In genomic region chr13:44044544-44045178, GRCh38 we compare ENCODE assay signal across 24 cellular contexts.
DNase-seq lines count a peak whose midpoint lies in the region; ATAC-seq and TF ChIP-seq lines count a peak whose summit lies in the region.
"Had no signal": no experiment of that assay in that cellular context is flagged by ENCODE, and none has a peak within 500 bp of the region (broad histone marks: within the 10 kb centered on the region; RNA-seq: fewer than 3 reads in every experiment).

No MANE protein-coding gene starts in this region.

- no peak overlapping the region for H3K4me3 Mint-ChIP-seq in naive thymus-derived CD8-positive, alpha-beta T cell
- H3K4me3 Mint-ChIP-seq: activated CD4-positive, alpha-beta memory T cell treated with anti-CD3 and anti-CD28 coated beads for 36 hours; CD4-positive, alpha-beta T cell; effector memory CD8-positive, alpha-beta T cell; H9; memory B cell; naive thymus-derived CD4-positive, alpha-beta T cell; T-helper 1 cell treated with Interleukin-12 subunit alpha and Interleukin-12 subunit beta and Interleukin-4 antibody, amounts not matched to agents 30 μg/mL and 1 μg/mL, for 36 hours had no signal

- H3K27me3 ChIP-seq in thyroid gland (no peaks in the 10 kb centered on the region), A673 (replicated peaks; ENCODE audit: insufficient read depth, low read depth, low read length, poor library complexity) (peaks cover 5% of the 10 kb centered on the region)
- H3K27me3 ChIP-seq: tibial artery had no signal

- CTCF ChIA-PET in A673 (lab: Charles Lee), result no interaction called here

- peaks cover 4 to 18% (median 12%) of the 10 kb centered on the region in 5 donors for H3K27me3 Mint-ChIP-seq in naive thymus-derived CD8-positive, alpha-beta T cell

- H3K9me3 Mint-ChIP-seq in naive thymus-derived CD8-positive, alpha-beta T cell, result no peaks in the 10 kb centered on the region
- H3K9me3 Mint-ChIP-seq: activated CD4-positive, alpha-beta memory T cell treated with anti-CD3 and anti-CD28 coated beads for 36 hours; CD4-positive, alpha-beta T cell; effector memory CD8-positive, alpha-beta T cell; H9; memory B cell; naive thymus-derived CD4-positive, alpha-beta T cell; T-helper 1 cell treated with Interleukin-12 subunit alpha and Interleukin-12 subunit beta and Interleukin-4 antibody, amounts not matched to agents 30 μg/mL and 1 μg/mL, for 36 hours had no signal

- ATAC-seq in naive thymus-derived CD8-positive, alpha-beta T cell, result no peak
- ATAC-seq: effector memory CD8-positive, alpha-beta T cell; naive thymus-derived CD4-positive, alpha-beta T cell had no signal

- no peaks in the 10 kb centered on the region for H3K9me3 ChIP-seq in thyroid gland
- no peaks in the 10 kb centered on the region for H3K9me3 ChIP-seq in A673 (ENCODE audit: low read depth, low read length, poor library complexity, severe bottlenecking)
- H3K9me3 ChIP-seq: tibial artery had no signal

- TF ChIP-seq CTCF in thyroid gland (IDR thresholded peaks at IDR 0.05) (no peak), A673 (conservative IDR thresholded peaks at IDR 0.05; ENCODE audit: low read depth, low read length) (no peak)

- peaks cover 6 to 8% of the 10 kb centered on the region in 2 donors for H3K4me1 ChIP-seq in thyroid gland
- H3K4me1 ChIP-seq in A673 (ENCODE audit: insufficient read depth, low read length, poor library complexity, severe bottlenecking), result no peaks in the 10 kb centered on the region

- no peak overlapping the region for H3K4me3 ChIP-seq in thyroid gland (replicated peaks in 1 of 3)
- H3K4me3 ChIP-seq in A673 (ENCODE audit: low read depth, low read length, poor library complexity, severe bottlenecking), result no peak overlapping the region
- H3K4me3 ChIP-seq: skin epidermis, tibial artery had no signal

- no peak for TF ChIP-seq POLR2A in thyroid gland (IDR thresholded peaks at IDR 0.05)

- intact Hi-C loops in thyroid gland (cut with DNase I), result no loop called here
- intact Hi-C loops in A673 (cut with micrococcal nuclease; ENCODE audit: unreplicated experiment), result no loop called here

- DNase-seq in A172 (ENCODE audit: low spot score) (peak; percentile 61), GM04504 (ENCODE audit: low read depth) (peak; percentile 7), T1000 (lab: John Stamatoyannopoulos, UW) (peak; percentile 1), left kidney (ENCODE audit: low read depth, low spot score) (peak; percentile 27), thyroid gland (no peak), A673 (ENCODE audit: low spot score) (no peak), cerebellar nuclear complex (lab: John Stamatoyannopoulos, UW) (no peak)
- DNase-seq in naive thymus-derived CD8-positive, alpha-beta T cell, result no peak
- DNase-seq: activated CD4-positive, alpha-beta memory T cell treated with anti-CD3 and anti-CD28 coated beads for 36 hours; activated gamma-delta T cell treated with Interleukin-2 at 50 U/mL for 16 hours; CD4-positive, alpha-beta T cell; effector memory CD8-positive, alpha-beta T cell; H9; Karpas-422; kidney; naive thymus-derived CD4-positive, alpha-beta T cell; NCI-H2081 treated with DMSO at 0.1 percent for 48 hours; NCI-H524 treated with DMSO at 0.1 percent for 48 hours; stimulated activated naive CD4-positive, alpha-beta T cell treated with Interleukin-2 at 50 U/mL for 16 hours; tibial artery had no signal

- H3K36me3 ChIP-seq in thyroid gland (no peaks in the 10 kb centered on the region), A673 (ENCODE audit: insufficient read depth, low read length, poor library complexity, severe bottlenecking) (no peaks in the 10 kb centered on the region)
- H3K36me3 ChIP-seq: tibial artery had no signal

- H3K27ac Mint-ChIP-seq in naive thymus-derived CD8-positive, alpha-beta T cell, result peak overlapping the region in 1 of 10 donors; percentile 10
- H3K27ac Mint-ChIP-seq: activated CD4-positive, alpha-beta memory T cell treated with anti-CD3 and anti-CD28 coated beads for 36 hours; CD4-positive, alpha-beta T cell; effector memory CD8-positive, alpha-beta T cell; H9; memory B cell; naive thymus-derived CD4-positive, alpha-beta T cell; T-helper 1 cell treated with Interleukin-12 subunit alpha and Interleukin-12 subunit beta and Interleukin-4 antibody, amounts not matched to agents 30 μg/mL and 1 μg/mL, for 36 hours had no signal

- H3K27ac ChIP-seq in thyroid gland (no peak overlapping the region), A673 (ENCODE audit: low read depth, low read length, poor library complexity, severe bottlenecking) (no peak overlapping the region)
- H3K27ac ChIP-seq: skin epidermis, tibial artery, VCaP had no signal

- no peaks in the 10 kb centered on the region for H3K36me3 Mint-ChIP-seq in naive thymus-derived CD8-positive, alpha-beta T cell
- H3K36me3 Mint-ChIP-seq: activated CD4-positive, alpha-beta memory T cell treated with anti-CD3 and anti-CD28 coated beads for 36 hours; memory B cell; naive thymus-derived CD4-positive, alpha-beta T cell had no signal

- POLR2A ChIA-PET in A673 (lab: Charles Lee; ENCODE audit: low non-redundant PET), result interaction anchor here (0.6 kb wide), 1 partner anchor 390 kb away, joined by 3 read pairs; no protein-coding TSS in a partner anchor
- POLR2A ChIA-PET in naive thymus-derived CD8-positive, alpha-beta T cell (lab: Charles Lee), result no interaction called here

- H3K4me1 Mint-ChIP-seq in naive thymus-derived CD8-positive, alpha-beta T cell, result no peaks in the 10 kb centered on the region
- H3K4me1 Mint-ChIP-seq: memory B cell; naive thymus-derived CD4-positive, alpha-beta T cell had no signal

- WGBS in thyroid gland, 2 donors, result 82 to 91% methylated on average over 6 of the region's 6 CpGs

- no TSS peak for BruUV-seq in A673 (replicated peaks; lab: Mats Ljungman, UMichigan)

Comparison
In these comparisons a context has a peak if more than half of its experiments do, and no peak if none do; other contexts are left out.
1. DNase-seq: peak in A172 (single experiment), GM04504 (single experiment), T1000 (single experiment) and left kidney (single experiment); none in thyroid gland (0 of 2), A673 (single experiment), cerebellar nuclear complex (0 of 2) and naive thymus-derived CD8-positive, alpha-beta T cell (0 of 10).